ENCODE assay signal across 8 cellular contexts in the genomic region with DNA sequence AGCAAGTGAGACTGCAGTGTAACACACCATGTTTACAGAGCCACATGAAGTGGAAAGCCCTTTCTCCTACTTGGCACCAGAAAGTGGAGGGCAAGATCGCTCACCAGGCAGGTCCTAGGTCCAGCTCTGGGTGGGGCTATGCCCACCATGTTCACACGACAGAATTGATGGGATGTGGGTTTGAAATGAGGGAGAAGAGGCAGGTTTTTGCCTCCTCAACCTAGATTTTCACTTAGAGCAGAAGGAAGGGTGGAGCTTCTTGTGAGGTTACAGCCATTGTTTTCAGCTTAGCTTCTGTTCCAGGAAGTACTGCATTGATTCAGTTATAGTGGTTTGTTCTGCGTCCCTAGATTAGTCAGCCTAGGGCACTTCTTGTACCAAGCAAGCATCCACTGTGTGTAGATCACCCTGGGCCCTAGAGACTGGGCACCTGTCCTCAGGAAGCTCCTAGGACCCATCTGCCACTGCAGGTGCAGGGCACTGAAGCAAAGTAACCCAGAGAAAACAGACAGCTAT. TPM values are rescaled to one million over a fixed set of nuclear protein-coding genes. Genes with fewer than 3 reads are reported as not detected.
DNase-seq lines count a peak whose midpoint lies in the region; ATAC-seq and TF ChIP-seq lines count a peak whose summit lies in the region.

No MANE protein-coding gene starts in this region.

- TF ChIP-seq CTCF in GM06990 (IDR thresholded peaks at IDR 0.05; ENCODE audit: insufficient read depth, low read length, poor library complexity, severe bottlenecking) (no peak), MM.1S (IDR thresholded peaks at IDR 0.05; ENCODE audit: low read length) (no peak), neutrophil (IDR thresholded peaks at IDR 0.05) (no peak), WTC11 (IDR thresholded peaks at IDR 0.05) (no peak)

- H3K9me3 ChIP-seq in MM.1S (replicated peaks; ENCODE audit: insufficient read depth, low read length) (no peaks in the 10 kb centered on the region), neutrophil (no peaks in the 10 kb centered on the region)

- no peaks in the 10 kb centered on the region for H3K27me3 Mint-ChIP-seq in WTC11 (ENCODE audit: low read depth)

- ATAC-seq in GM21423 (IDR thresholded peaks at IDR 0.05; ENCODE audit: unreplicated experiment) (peak; percentile 47), WTC11 (no peak)

- DNase-seq in GM06990 (ENCODE audit: extremely low read depth, insufficient read length) (peak; percentile 64), MM.1S (peak; percentile 53), OCI-M2 (lab: John Stamatoyannopoulos, UW; ENCODE audit: unreplicated experiment) (no peak), nucleus accumbens (lab: John Stamatoyannopoulos, UW) (no peak), WTC11 (ENCODE audit: low spot score) (no peak)
- peak; percentile 32 for DNase-seq in activated T-helper 9 cell treated with anti-CD3 and anti-CD28 coated beads, Interleukin-2, amount 50 U/mL, for 16 hours (ENCODE audit: low read depth)

- H2AFZ ChIP-seq in MM.1S (ENCODE audit: low read length) = no peak overlapping the region

- H3K27me3 ChIP-seq in GM06990 (replicated peaks; ENCODE audit: control insufficient read depth, insufficient read depth, low read length) (no peaks in the 10 kb centered on the region), MM.1S (replicated peaks; ENCODE audit: insufficient read depth, low read length) (no peaks in the 10 kb centered on the region), neutrophil (no peaks in the 10 kb centered on the region)

- POLR2A ChIA-PET in WTC11 (lab: Charles Lee) = interaction anchor here (0.6 kb wide), 1 partner anchor 775 kb away, joined by 9 read pairs; no protein-coding TSS in a partner anchor

- H3K4me1 ChIP-seq in MM.1S (ENCODE audit: low read length) (peaks cover 15% of the 10 kb centered on the region), neutrophil (ENCODE audit: control insufficient read depth in 1 of 2, insufficient read depth in 1 of 2, low read depth in 1 of 2, low read length in 1 of 2) (peaks cover 68 to 70% of the 10 kb centered on the region in 2 experiments)

- CTCF ChIA-PET in WTC11 (lab: Charles Lee) = no interaction called here

- peak overlapping the region; percentile 94 for H3K4me2 ChIP-seq in MM.1S (ENCODE audit: low read depth, low read length)

- H3K4me3 ChIP-seq in GM06990 (replicated peaks; ENCODE audit: low read depth, low read length) (peak overlapping the region; percentile 91), MM.1S (ENCODE audit: low read length) (peak overlapping the region; percentile 87), neutrophil (ENCODE audit: low read depth in 1 of 2, low read length in 1 of 2) (peak overlapping the region; percentile 74 to 78)

- H3K27ac ChIP-seq in MM.1S (ENCODE audit: low read length) (peak overlapping the region; percentile 86; the same call in 1 of the 2 replicates), neutrophil (peak overlapping the region; percentile 98)

- peaks cover 20% of the 10 kb centered on the region for H3K4me1 Mint-ChIP-seq in WTC11

- H3K9me2 ChIP-seq in MM.1S (replicated peaks; ENCODE audit: insufficient read depth, low read length) = no peaks in the 10 kb centered on the region

- H3K9me3 Mint-ChIP-seq in WTC11 = no peaks in the 10 kb centered on the region

- peaks cover 12% of the 10 kb centered on the region for H3K36me3 ChIP-seq in GM06990 (ENCODE audit: control insufficient read depth, insufficient read depth, low read length)
- no peaks in the 10 kb centered on the region; the same call in 1 of the 2 replicates for H3K36me3 ChIP-seq in MM.1S (replicated peaks; ENCODE audit: insufficient read depth, low read length)
- H3K36me3 ChIP-seq in neutrophil = peaks cover 17% of the 10 kb centered on the region

- peak overlapping the region; percentile 15; the same call in 1 of the 2 replicates for H3K9ac ChIP-seq in MM.1S (ENCODE audit: low read length)

- H4K20me1 ChIP-seq in MM.1S (ENCODE audit: insufficient read depth, low read length) = no peaks in the 10 kb centered on the region

- H3K36me3 Mint-ChIP-seq in WTC11 = no peaks in the 10 kb centered on the region

- no peak overlapping the region for H3K27ac Mint-ChIP-seq in WTC11

- H3K4me3 Mint-ChIP-seq in WTC11 = no peak overlapping the region

- peaks cover 76% of the 10 kb centered on the region for H3K79me2 ChIP-seq in MM.1S (ENCODE audit: low read length)

- peaks cover 38% of the 10 kb centered on the region for H3F3A ChIP-seq in MM.1S (ENCODE audit: insufficient read depth, low read length)

TF ChIP-seq in WTC11, 78 proteins besides CTCF, POLR2A, EP300 and RAD21 (continues in another document):
- TF ChIP-seq ZNF416 (CRISPR knock-in tag; IDR thresholded peaks at IDR 0.05) (no peak), RORB (CRISPR knock-in tag; IDR thresholded peaks at IDR 0.05) (no peak), ATF2 (CRISPR knock-in tag; IDR thresholded peaks at IDR 0.05; ENCODE audit: borderline replicate concordance, low read depth) (no peak), NR1H2 (CRISPR knock-in tag; IDR thresholded peaks at IDR 0.05) (no peak), ZNF512 (CRISPR knock-in tag; IDR thresholded peaks at IDR 0.05; ENCODE audit: borderline replicate concordance) (no peak), SOX15 (CRISPR knock-in tag; IDR thresholded peaks at IDR 0.05) (no peak), MYBL2 (CRISPR knock-in tag; IDR thresholded peaks at IDR 0.05) (no peak), ZNF232 (CRISPR knock-in tag; IDR thresholded peaks at IDR 0.05) (no peak), ZNF671 (CRISPR knock-in tag; IDR thresholded peaks at IDR 0.05) (no peak)
- TF ChIP-seq, protein P1, sequence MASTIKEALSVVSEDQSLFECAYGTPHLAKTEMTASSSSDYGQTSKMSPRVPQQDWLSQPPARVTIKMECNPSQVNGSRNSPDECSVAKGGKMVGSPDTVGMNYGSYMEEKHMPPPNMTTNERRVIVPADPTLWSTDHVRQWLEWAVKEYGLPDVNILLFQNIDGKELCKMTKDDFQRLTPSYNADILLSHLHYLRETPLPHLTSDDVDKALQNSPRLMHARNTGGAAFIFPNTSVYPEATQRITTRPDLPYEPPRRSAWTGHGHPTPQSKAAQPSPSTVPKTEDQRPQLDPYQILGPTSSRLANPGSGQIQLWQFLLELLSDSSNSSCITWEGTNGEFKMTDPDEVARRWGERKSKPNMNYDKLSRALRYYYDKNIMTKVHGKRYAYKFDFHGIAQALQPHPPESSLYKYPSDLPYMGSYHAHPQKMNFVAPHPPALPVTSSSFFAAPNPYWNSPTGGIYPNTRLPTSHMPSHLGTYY (CRISPR knock-in tag; IDR thresholded peaks at IDR 0.05) = no peak
- TF ChIP-seq, protein P2, sequence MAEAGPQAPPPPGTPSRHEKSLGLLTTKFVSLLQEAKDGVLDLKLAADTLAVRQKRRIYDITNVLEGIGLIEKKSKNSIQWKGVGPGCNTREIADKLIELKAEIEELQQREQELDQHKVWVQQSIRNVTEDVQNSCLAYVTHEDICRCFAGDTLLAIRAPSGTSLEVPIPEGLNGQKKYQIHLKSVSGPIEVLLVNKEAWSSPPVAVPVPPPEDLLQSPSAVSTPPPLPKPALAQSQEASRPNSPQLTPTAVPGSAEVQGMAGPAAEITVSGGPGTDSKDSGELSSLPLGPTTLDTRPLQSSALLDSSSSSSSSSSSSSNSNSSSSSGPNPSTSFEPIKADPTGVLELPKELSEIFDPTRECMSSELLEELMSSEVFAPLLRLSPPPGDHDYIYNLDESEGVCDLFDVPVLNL (CRISPR knock-in tag; IDR thresholded peaks at IDR 0.05; ENCODE audit: borderline replicate concordance, low read depth) = no peak

RNA-seq across cellular contexts. Expression of gene CD53, which starts 2.3 kb away (rescaled TPM):
- total RNA-seq in WTC11 (2021) = 1.4 to 1.8 TPM (median 1.6 TPM) in 3 replicates

Comparison
In these comparisons a context has a peak if more than half of its experiments do, and no peak if none do; other contexts are left out.
1. DNase-seq: peak in GM06990 (single experiment), MM.1S (single experiment) and activated T-helper 9 cell treated with anti-CD3 and anti-CD28 coated beads, Interleukin-2, amount 50 U/mL, for 16 hours (single experiment); none in OCI-M2 (single experiment), nucleus accumbens (0 of 56) and WTC11 (single experiment).
2. Peak in every context shown above with its lines, with median percentiles within 50 percentile points of each other: H3K4me3 ChIP-seq.